Comparison of ENCODE assay signal across 8 cellular contexts in genomic region chr22:17158568-17159503, GRCh38. TPM values are rescaled to one million over a fixed set of nuclear protein-coding genes. Genes with fewer than 3 reads are reported as not detected.
DNase-seq lines count a peak whose midpoint lies in the region; ATAC-seq and TF ChIP-seq lines count a peak whose summit lies in the region.

TSS of gene HDHD5 (minus strand) at chr22:17159277. CDS start at chr22:17159251, 26 bp downstream.

- H3K4me3 Mint-ChIP-seq in activated T-helper 2 cell treated with anti-CD3 and anti-CD28 coated beads, Interferon-gamma antibody, Interleukin-2, Interleukin-4, amounts not matched to agents 10 μg/mL and 5 μg/mL and 100 μg/mL, durations not matched to agents 14 hours and 24 hours and 36 hours (ENCODE audit: low read depth), result peak within 1 kb of the TSS; percentile 83
- H3K4me3 Mint-ChIP-seq in natural killer cell, result peak within 1 kb of the TSS; percentile 93
- H3K4me3 Mint-ChIP-seq in stimulated activated naive B cell treated with anti-CD40 and anti-IgM and Interleukin-4, amounts not matched to agents 10 μg/mL and 1 μg/mL and 100 μg/mL, for 72 hours, result peak within 1 kb of the TSS; percentile 87 to 96

- no peak for TF ChIP-seq CTCF in fibroblast of mammary gland (conservative IDR thresholded peaks at IDR 0.05; ENCODE audit: control insufficient read depth, insufficient read depth, low read depth, low read length)
- no peak for TF ChIP-seq CTCF in natural killer cell (IDR thresholded peaks at IDR 0.05)

- peaks cover 6% of the 10 kb centered on the region for H3K36me3 Mint-ChIP-seq in activated T-helper 2 cell treated with anti-CD3 and anti-CD28 coated beads, Interferon-gamma antibody, Interleukin-2, Interleukin-4, amounts not matched to agents 10 μg/mL and 5 μg/mL and 100 μg/mL, durations not matched to agents 14 hours and 24 hours and 36 hours (ENCODE audit: low read depth)
- H3K36me3 Mint-ChIP-seq in natural killer cell, result no peaks in the 10 kb centered on the region
- H3K36me3 Mint-ChIP-seq in stimulated activated naive B cell treated with anti-CD40 and anti-IgM and Interleukin-4, amounts not matched to agents 10 μg/mL and 1 μg/mL and 100 μg/mL, for 72 hours, result peaks cover 0 to 3% of the 10 kb centered on the region in 2 donors

- intact Hi-C loops in activated T-helper 2 cell treated with anti-CD3 and anti-CD28 coated beads, Interferon-gamma antibody, Interleukin-2, Interleukin-4, amounts not matched to agents 10 μg/mL and 5 μg/mL and 100 μg/mL, durations not matched to agents 14 hours and 24 hours and 36 hours (cut with micrococcal nuclease), result loop anchor here (2.0 to 5.0 kb wide), 3 partner anchors 42 to 74 kb away; partner anchors contain the start of genes ADA2 and IL17RA
- intact Hi-C loops in natural killer cell (cut with micrococcal nuclease), result loop anchor here (1.0 to 10.0 kb wide), 2 partner anchors 75 to 916 kb away; partner anchors contain the start of genes IL17RA and PEX26

- no peaks in the 10 kb centered on the region for H3K9me3 Mint-ChIP-seq in activated T-helper 2 cell treated with anti-CD3 and anti-CD28 coated beads, Interferon-gamma antibody, Interleukin-2, Interleukin-4, amounts not matched to agents 10 μg/mL and 5 μg/mL and 100 μg/mL, durations not matched to agents 14 hours and 24 hours and 36 hours
- no peaks in the 10 kb centered on the region for H3K9me3 Mint-ChIP-seq in natural killer cell
- H3K9me3 Mint-ChIP-seq in stimulated activated naive B cell treated with anti-CD40 and anti-IgM and Interleukin-4, amounts not matched to agents 10 μg/mL and 1 μg/mL and 100 μg/mL, for 72 hours, result no peaks in the 10 kb centered on the region

- H3K4me3 ChIP-seq in fibroblast of mammary gland (ENCODE audit: control insufficient read depth, low read depth, low read length), result peak within 1 kb of the TSS; percentile 65

- peak within 1 kb of the TSS; percentile 58 for H3K27ac Mint-ChIP-seq in activated T-helper 2 cell treated with anti-CD3 and anti-CD28 coated beads, Interferon-gamma antibody, Interleukin-2, Interleukin-4, amounts not matched to agents 10 μg/mL and 5 μg/mL and 100 μg/mL, durations not matched to agents 14 hours and 24 hours and 36 hours
- H3K27ac Mint-ChIP-seq in natural killer cell, result peak within 1 kb of the TSS; percentile 48 to 74
- H3K27ac Mint-ChIP-seq in stimulated activated naive B cell treated with anti-CD40 and anti-IgM and Interleukin-4, amounts not matched to agents 10 μg/mL and 1 μg/mL and 100 μg/mL, for 72 hours, result peak within 1 kb of the TSS; percentile 93

- DNase-seq in DMS53 treated with DMSO at 0.1 percent for 48 hours (lab: John Stamatoyannopoulos, UW; ENCODE audit: unreplicated experiment), result peak; percentile 69
- peak; percentile 72 to 73 for DNase-seq in Kasumi-1 (lab: John Stamatoyannopoulos, UW)
- peak; percentile 62 for DNase-seq in RPMI8226
- DNase-seq in activated T-helper 2 cell treated with anti-CD3 and anti-CD28 coated beads, Interferon-gamma antibody, Interleukin-2, Interleukin-4, amounts not matched to agents 10 μg/mL and 5 μg/mL and 100 μg/mL, durations not matched to agents 14 hours and 24 hours and 36 hours (ENCODE audit: low spot score), result peak; percentile 75
- peak; percentile 75 for DNase-seq in fibroblast of mammary gland (ENCODE audit: low read depth)
- peak; percentile 84 for DNase-seq in natural killer cell
- peak; percentile 76 for DNase-seq in stimulated activated naive B cell treated with anti-CD40 and anti-IgM and Interleukin-4, amounts not matched to agents 10 μg/mL and 1 μg/mL and 100 μg/mL, for 72 hours

- peak; percentile 76 for ATAC-seq in GM21825 (IDR thresholded peaks at IDR 0.05; ENCODE audit: unreplicated experiment)
- ATAC-seq in natural killer cell, result peak; percentile 93 to 97 (median 95)
- peak; percentile 89 to 94 for ATAC-seq in stimulated activated naive B cell treated with anti-CD40 and anti-IgM and Interleukin-4, amounts not matched to agents 10 μg/mL and 1 μg/mL and 100 μg/mL, for 72 hours (replicated peaks)

- H3K4me1 Mint-ChIP-seq in activated T-helper 2 cell treated with anti-CD3 and anti-CD28 coated beads, Interferon-gamma antibody, Interleukin-2, Interleukin-4, amounts not matched to agents 10 μg/mL and 5 μg/mL and 100 μg/mL, durations not matched to agents 14 hours and 24 hours and 36 hours (ENCODE audit: low read depth), result peaks cover 21% of the 10 kb centered on the region
- peaks cover 12 to 16% of the 10 kb centered on the region in 2 donors for H3K4me1 Mint-ChIP-seq in natural killer cell
- H3K4me1 Mint-ChIP-seq in stimulated activated naive B cell treated with anti-CD40 and anti-IgM and Interleukin-4, amounts not matched to agents 10 μg/mL and 1 μg/mL and 100 μg/mL, for 72 hours, result peaks cover 12 to 26% of the 10 kb centered on the region in 2 donors

- H3K27me3 Mint-ChIP-seq in activated T-helper 2 cell treated with anti-CD3 and anti-CD28 coated beads, Interferon-gamma antibody, Interleukin-2, Interleukin-4, amounts not matched to agents 10 μg/mL and 5 μg/mL and 100 μg/mL, durations not matched to agents 14 hours and 24 hours and 36 hours (ENCODE audit: low read depth), result no peaks in the 10 kb centered on the region
- no peaks in the 10 kb centered on the region for H3K27me3 Mint-ChIP-seq in natural killer cell (ENCODE audit: low read depth in 2 of 2)
- H3K27me3 Mint-ChIP-seq in stimulated activated naive B cell treated with anti-CD40 and anti-IgM and Interleukin-4, amounts not matched to agents 10 μg/mL and 1 μg/mL and 100 μg/mL, for 72 hours, result no peaks in the 10 kb centered on the region

RNA-seq across cellular contexts. Expression of gene HDHD5, which starts in this region (rescaled TPM):
- 44.3 and 44.8 TPM in 2 replicates for total RNA-seq in activated T-helper 2 cell treated with anti-CD3 and anti-CD28 coated beads, Interferon-gamma antibody, Interleukin-2, Interleukin-4, amounts not matched to agents 10 μg/mL and 5 μg/mL and 100 μg/mL, durations not matched to agents 14 hours and 24 hours and 36 hours
- 10 to 100 TPM; 12.0 to 16.5 (median 13.5) TPM for total RNA-seq in natural killer cell

Comparison
In these comparisons a context has a peak if more than half of its experiments do, and no peak if none do; other contexts are left out.
1. Peak in every context shown above with its lines: DNase-seq, ATAC-seq and H3K4me3 ChIP-seq.